Comparison of ENCODE assay signal across 11 cellular contexts in genomic region chr1:15089244-15089992, GRCh38.
A peak's percentile ranks its signal among the peaks of the same experiment; 100 is the strongest.
DNase-seq lines count a peak whose midpoint lies in the region; ATAC-seq and TF ChIP-seq lines count a peak whose summit lies in the region.
"Had no signal": no experiment of that assay in that cellular context is flagged by ENCODE, and none has a peak within 500 bp of the region (broad histone marks: within the 10 kb centered on the region; RNA-seq: fewer than 3 reads in every experiment).

No MANE protein-coding gene starts in this region.

- peak overlapping the region; percentile 11 for H3K4me3 Mint-ChIP-seq in endothelial cell (ENCODE audit: unreplicated experiment)
- H3K4me3 Mint-ChIP-seq: CD4-positive, alpha-beta memory T cell had no signal

- ATAC-seq in GM19452 (IDR thresholded peaks at IDR 0.05; ENCODE audit: unreplicated experiment), result no peak
- no peak for ATAC-seq in HG03097 (IDR thresholded peaks at IDR 0.05; ENCODE audit: low FRiP score, unreplicated experiment)
- no peak for ATAC-seq in HG02870 (IDR thresholded peaks at IDR 0.05; ENCODE audit: unreplicated experiment)

- TF ChIP-seq POLR2A in ovary (IDR thresholded peaks at IDR 0.05) (no peak), lower leg skin (IDR thresholded peaks at IDR 0.05) (no peak)

- DNase-seq in EH (ENCODE audit: low read depth), result peak; percentile 15
- DNase-seq in NOMO-1 (lab: John Stamatoyannopoulos, UW; ENCODE audit: unreplicated experiment in 2 of 2), result peak; percentile 20 to 34
- no peak for DNase-seq in endothelial cell (ENCODE audit: low spot score)
- no peak for DNase-seq in ovary
- DNase-seq in lower leg skin (ENCODE audit: low spot score in 2 of 2), result no peak
- DNase-seq: activated gamma-delta T cell treated with Interleukin-2 at 50 U/mL for 16 hours; CD4-positive, alpha-beta memory T cell; effector CD4-positive, alpha-beta T cell had no signal

- H3K4me1 ChIP-seq in ovary (ENCODE audit: insufficient read depth), result peaks cover 10% of the 10 kb centered on the region

- H3K9me3 Mint-ChIP-seq in endothelial cell (ENCODE audit: unreplicated experiment), result no peaks in the 10 kb centered on the region
- H3K9me3 Mint-ChIP-seq: CD4-positive, alpha-beta memory T cell had no signal

- H3K27ac ChIP-seq in ovary, result peak overlapping the region; percentile 2 to 15

- no peak for TF ChIP-seq EP300 in ovary (IDR thresholded peaks at IDR 0.05)

- no peaks in the 10 kb centered on the region for H3K27me3 ChIP-seq in ovary

- 23 to 33% (median 32%) methylated on average over 4 of the region's 4 CpGs for WGBS in ovary, 3 donors
- WGBS in lower leg skin, 2 donors, result 50 to 63% methylated on average over 4 of the region's 4 CpGs

- peaks cover 30% of the 10 kb centered on the region for H3K4me1 Mint-ChIP-seq in endothelial cell (ENCODE audit: unreplicated experiment)

- no peaks in the 10 kb centered on the region for H3K9me3 ChIP-seq in ovary

- H3K36me3 Mint-ChIP-seq in endothelial cell (ENCODE audit: low read depth, unreplicated experiment), result no peaks in the 10 kb centered on the region
- H3K36me3 Mint-ChIP-seq: CD4-positive, alpha-beta memory T cell had no signal

- TF ChIP-seq CTCF in endothelial cell (IDR thresholded peaks at IDR 0.05; ENCODE audit: unreplicated experiment), result no peak
- TF ChIP-seq CTCF in ovary (IDR thresholded peaks at IDR 0.05), result no peak
- TF ChIP-seq CTCF in lower leg skin (IDR thresholded peaks at IDR 0.05), result no peak

- H3K36me3 ChIP-seq in ovary, result no peaks in the 10 kb centered on the region

- H3K4me3 ChIP-seq in ovary, result no peak overlapping the region
- no peak overlapping the region for H3K4me3 ChIP-seq in lower leg skin (ENCODE audit: low read depth, poor library complexity, severe bottlenecking)

- intact Hi-C loops in ovary (cut with DNase I) (no loop called here), lower leg skin (cut with DNase I; ENCODE audit: low total_unique reads) (no loop called here)

- H3K27ac Mint-ChIP-seq in endothelial cell (ENCODE audit: unreplicated experiment), result peak overlapping the region; percentile 100
- H3K27ac Mint-ChIP-seq: CD4-positive, alpha-beta memory T cell had no signal

- no peaks in the 10 kb centered on the region for H3K27me3 Mint-ChIP-seq in endothelial cell (ENCODE audit: unreplicated experiment)

Comparison
In these comparisons a context has a peak if more than half of its experiments do, and no peak if none do; other contexts are left out.
1. DNase-seq: peak in EH (single experiment) and NOMO-1 (2 of 2); none in endothelial cell (single experiment), ovary (0 of 5) and lower leg skin (0 of 2).